In genomic region chr11:2926611-2927492, GRCh38 we compare ENCODE assay signal across 11 cellular contexts. TPM values are rescaled to one million over a fixed set of nuclear protein-coding genes. Genes with fewer than 3 reads are reported as not detected.
DNase-seq lines count a peak whose midpoint lies in the region; ATAC-seq and TF ChIP-seq lines count a peak whose summit lies in the region.
"Had no signal": no experiment of that assay in that cellular context is flagged by ENCODE, and none has a peak within 500 bp of the region (broad histone marks: within the 10 kb centered on the region; RNA-seq: fewer than 3 reads in every experiment).

No MANE protein-coding gene starts in this region.

- H3K9me3 ChIP-seq in AG04450 (ENCODE audit: control insufficient read depth, insufficient read depth, low read length): no peaks in the 10 kb centered on the region; the same call in 1 of the 2 replicates
- no peaks in the 10 kb centered on the region for H3K9me3 ChIP-seq in CD8-positive, alpha-beta memory T cell (ENCODE audit: low read length)

- peak overlapping the region; percentile 77 for H3K4me3 ChIP-seq in AG04450 (ENCODE audit: low read depth, low read length)
- H3K4me3 ChIP-seq in choroid plexus epithelial cell (ENCODE audit: low read depth, low read length): peak overlapping the region; percentile 81
- no peak overlapping the region for H3K4me3 ChIP-seq in CD8-positive, alpha-beta memory T cell (ENCODE audit: low read length)

- H3K27me3 ChIP-seq in AG04450 (ENCODE audit: control insufficient read depth, insufficient read depth, low read length): no peaks in the 10 kb centered on the region
- peaks cover 6% of the 10 kb centered on the region for H3K27me3 ChIP-seq in CD8-positive, alpha-beta memory T cell (ENCODE audit: insufficient read depth, low read length, poor library complexity, severe bottlenecking)

- H3K4me1 Mint-ChIP-seq in neural crest cell: peaks cover 15% of the 10 kb centered on the region
- H3K4me1 Mint-ChIP-seq in CD8-positive, alpha-beta memory T cell: peaks cover 19 to 27% (median 22%) of the 10 kb centered on the region in 3 donors

- H3K27ac Mint-ChIP-seq in neural crest cell (ENCODE audit: unreplicated experiment): peak overlapping the region; percentile 19
- H3K27ac Mint-ChIP-seq in CD8-positive, alpha-beta memory T cell: no peak overlapping the region

- no peak overlapping the region for H3K27ac ChIP-seq in AG04450 (ENCODE audit: low read depth, low read length)
- no peak overlapping the region for H3K27ac ChIP-seq in CD8-positive, alpha-beta memory T cell (ENCODE audit: low read depth, low read length)

- no peak for ATAC-seq in stimulated activated naive CD8-positive, alpha-beta T cell treated with anti-CD3 and anti-CD28 coated beads, Interleukin-15, Interleukin-2, amounts not matched to agents 100 U/mL and 50 U/mL, for 24 hours

- TF ChIP-seq CTCF in AG04450 (IDR thresholded peaks at IDR 0.05; ENCODE audit: low read depth, low read length): no peak
- TF ChIP-seq CTCF in choroid plexus epithelial cell (conservative IDR thresholded peaks at IDR 0.05; ENCODE audit: low read depth, low read length): no peak
- TF ChIP-seq CTCF in neural crest cell (conservative IDR thresholded peaks at IDR 0.05): no peak

- no peak overlapping the region for H3K4me3 Mint-ChIP-seq in neural crest cell
- H3K4me3 Mint-ChIP-seq in CD8-positive, alpha-beta memory T cell: no peak overlapping the region

- in situ Hi-C loops in KBM-7 (cut with MboI; ENCODE audit: low pct_unique_long_range_greater_than_20kb, low sequenced_read_pairs): no loop called here

- peaks cover 46% of the 10 kb centered on the region for H3K27me3 Mint-ChIP-seq in neural crest cell (ENCODE audit: low read depth)
- peaks cover 19 to 21% of the 10 kb centered on the region in 2 donors for H3K27me3 Mint-ChIP-seq in CD8-positive, alpha-beta memory T cell

- CTCF ChIA-PET in AG04450 (lab: Charles Lee): interaction anchor here (2.0 kb wide), 1 partner anchor 395 kb away, joined by 5 read pairs; no protein-coding TSS in a partner anchor
- CTCF ChIA-PET in CD8-positive, alpha-beta memory T cell (lab: Charles Lee): interaction anchor here (1.0 to 5.2 kb wide), 5 partner anchors 22 to 395 kb away, joined by 3 to 48 read pairs (median 6); no protein-coding TSS in a partner anchor

- H3K36me3 ChIP-seq in CD8-positive, alpha-beta memory T cell (ENCODE audit: insufficient read depth, low read length): no peaks in the 10 kb centered on the region

- DNase-seq in AG04450 (ENCODE audit: low read depth, low spot score) (no peak), HT-29 (ENCODE audit: low spot score) (peak; percentile 65), choroid plexus epithelial cell (ENCODE audit: low read depth) (no peak), neural crest cell (ENCODE audit: low read depth, low spot score) (no peak), NCI-H1417 treated with DMSO at 0.1 percent for 48 hours (lab: John Stamatoyannopoulos, UW) (no peak), KBM-7 (no peak)
- DNase-seq in stimulated activated naive CD8-positive, alpha-beta T cell treated with anti-CD3 and anti-CD28 coated beads, Interleukin-15, Interleukin-2, amounts not matched to agents 100 U/mL and 50 U/mL, for 24 hours: no peak
- DNase-seq in CD8-positive, alpha-beta memory T cell: no peak
- DNase-seq: C1 segment of cervical spinal cord, NCI-H82, occipital lobe had no signal

- POLR2A ChIA-PET in AG04450 (lab: Yijun Ruan, JAX): interaction anchor here (1.4 kb wide), 1 partner anchor 35 kb away, joined by 4 read pairs; no protein-coding TSS in a partner anchor
- POLR2A ChIA-PET in CD8-positive, alpha-beta memory T cell (lab: Charles Lee): interaction anchor here (0.5 kb wide), 1 partner anchor 79 kb away, joined by 3 read pairs; no protein-coding TSS in a partner anchor

- H3K4me1 ChIP-seq in CD8-positive, alpha-beta memory T cell (ENCODE audit: insufficient read depth, low read length): peaks cover 25% of the 10 kb centered on the region

- no peaks in the 10 kb centered on the region for H3K36me3 Mint-ChIP-seq in neural crest cell (ENCODE audit: low read depth)
- H3K36me3 Mint-ChIP-seq in CD8-positive, alpha-beta memory T cell: peaks cover 0 to 1% (median 0%) of the 10 kb centered on the region in 3 donors

- no peaks in the 10 kb centered on the region for H3K9me3 Mint-ChIP-seq in neural crest cell
- H3K9me3 Mint-ChIP-seq in CD8-positive, alpha-beta memory T cell: no peaks in the 10 kb centered on the region

RNA-seq across cellular contexts. Expression of gene PHLDA2, which starts 2.4 kb away (rescaled TPM):
- polyA plus RNA-seq in AG04450 (2011; rRNA removed): 9.6 and 14.4 TPM in 2 replicates
- 3.2 and 3.6 TPM in 2 replicates for polyA minus RNA-seq in AG04450 (2011; rRNA and poly(A)+ RNA removed)
- total RNA-seq in HT-29 (2014; rRNA removed; shearing (Covaris generic)): 345 and 406 TPM in 2 replicates
- 1.1 and 1.6 TPM in 2 replicates for total RNA-seq in neural crest cell
- 1 to 10 TPM; 2.1 to 2.9 TPM for total RNA-seq in CD8-positive, alpha-beta memory T cell
- 1.3 TPM for polyA plus RNA-seq in CD8-positive, alpha-beta memory T cell
- total RNA-seq: occipital lobe had no signal

RNA-seq across cellular contexts. Expression of gene CDKN1C, which starts 41.3 kb away (rescaled TPM):
- polyA plus RNA-seq in AG04450 (2011; rRNA removed): 6.3 and 8.1 TPM in 2 replicates
- polyA minus RNA-seq in AG04450 (2011; rRNA and poly(A)+ RNA removed): 1.8 and 4.0 TPM in 2 replicates
- total RNA-seq in HT-29 (2014; rRNA removed; shearing (Covaris generic)): 5.3 and 9.1 TPM in 2 replicates
- total RNA-seq in neural crest cell: 78.3 and 80.0 TPM in 2 replicates
- total RNA-seq in CD8-positive, alpha-beta memory T cell: 1 to 10 TPM; 1.0 to 1.1 TPM
- 0.49 TPM for polyA plus RNA-seq in CD8-positive, alpha-beta memory T cell

Comparison
In these comparisons a context has a peak if more than half of its experiments do, and no peak if none do; other contexts are left out.
1. RNA of gene PHLDA2, which starts 2.4 kb away (total RNA-seq): 345 to 406 TPM in HT-29; 2.1 to 2.9 TPM in CD8-positive, alpha-beta memory T cell and 1.1 to 1.6 TPM in neural crest cell; every median in the first group is over 10 times any median in the second.